In genomic region chrX:115689931-115690330, GRCh38 we compare ENCODE assay signal across 10 cellular contexts.
DNase-seq lines count a peak whose midpoint lies in the region; ATAC-seq and TF ChIP-seq lines count a peak whose summit lies in the region.
"Had no signal": no experiment of that assay in that cellular context is flagged by ENCODE, and none has a peak within 500 bp of the region (broad histone marks: within the 10 kb centered on the region; RNA-seq: fewer than 3 reads in every experiment).

No MANE protein-coding gene starts in this region.

- peak; percentile 13 for DNase-seq in GM03348 (ENCODE audit: low spot score)
- DNase-seq in amniotic epithelial cell (ENCODE audit: low read depth): peak; percentile 28
- DNase-seq in glomerular endothelial cell (ENCODE audit: extremely low read depth, low read depth, low spot score): peak; percentile 2
- no peak for DNase-seq in sciatic nerve (ENCODE audit: low spot score)
- no peak for DNase-seq in lower leg skin (ENCODE audit: low spot score in 2 of 2)
- no peak for DNase-seq in NCI-H510A (lab: John Stamatoyannopoulos, UW)
- no peak for DNase-seq in NK-92 treated with Interleukin-12 subunit alpha and Interleukin-12 subunit beta, amount 100 ng/mL, for 24 hours (lab: John Stamatoyannopoulos, UW)
- no peak for DNase-seq in stimulated activated CD4-positive, alpha-beta T cell treated with anti-CD3 and anti-CD28 coated beads, Interleukin-4, amount 100 ng/mL, for 1 hour
- DNase-seq: GF-D8 had no signal

- WGBS in lower leg skin, 2 donors: 62 to 66% methylated on average over 4 of the region's 4 CpGs

- peak; percentile 56 for ATAC-seq in sciatic nerve

- TF ChIP-seq POLR2A in lower leg skin (IDR thresholded peaks at IDR 0.05): no peak

- intact Hi-C loops in sciatic nerve (cut with DNase I) (no loop called here), lower leg skin (cut with DNase I; ENCODE audit: low total_unique reads) (no loop called here)

- H3K4me3 ChIP-seq in lower leg skin (ENCODE audit: low read depth, poor library complexity, severe bottlenecking): no peak overlapping the region
- H3K4me3 ChIP-seq: PC-9 had no signal

- no peak for TF ChIP-seq CTCF in lower leg skin (IDR thresholded peaks at IDR 0.05)

Comparison
In these comparisons a context has a peak if more than half of its experiments do, and no peak if none do; other contexts are left out.
1. DNase-seq: peak in GM03348 (single experiment), amniotic epithelial cell (single experiment) and glomerular endothelial cell (single experiment); none in sciatic nerve (single experiment), lower leg skin (0 of 2), NCI-H510A (single experiment), NK-92 treated with Interleukin-12 subunit alpha and Interleukin-12 subunit beta, amount 100 ng/mL, for 24 hours (single experiment) and stimulated activated CD4-positive, alpha-beta T cell treated with anti-CD3 and anti-CD28 coated beads, Interleukin-4, amount 100 ng/mL, for 1 hour (single experiment).